ENCODE assay signal across 20 cellular contexts in the genomic region with DNA sequence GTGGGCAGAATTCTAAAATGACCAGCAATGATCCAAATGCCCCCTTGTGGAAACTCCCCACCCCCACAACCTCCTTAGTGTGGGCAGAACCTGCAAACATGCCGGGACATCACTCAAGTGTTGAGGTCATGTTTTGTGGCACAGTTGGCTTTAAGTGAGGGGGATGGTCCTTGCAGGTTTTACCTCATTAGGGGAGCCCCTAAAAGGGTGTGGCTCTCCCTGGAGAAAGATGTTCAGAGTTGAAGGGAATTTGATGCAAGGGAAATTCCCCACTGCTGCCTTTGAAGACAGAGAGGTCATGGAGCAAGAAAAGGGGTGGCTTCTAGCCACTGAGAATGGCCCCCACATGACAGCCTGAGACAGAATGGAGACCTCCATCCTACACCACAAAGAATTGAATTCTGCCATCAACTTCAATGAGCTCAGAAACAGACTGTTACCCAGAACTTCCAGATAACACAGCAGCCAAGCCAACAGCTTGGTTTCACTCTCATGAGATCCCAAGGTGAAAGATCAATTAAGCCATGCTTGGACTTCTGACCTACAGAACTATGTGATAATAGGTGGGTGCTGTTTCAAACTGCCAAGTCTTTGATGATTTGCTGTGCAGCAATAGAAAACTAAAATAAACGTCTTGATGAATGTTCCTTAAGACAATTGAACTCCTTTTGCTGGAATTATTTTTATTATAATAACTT.
DNase-seq lines count a peak whose midpoint lies in the region; ATAC-seq and TF ChIP-seq lines count a peak whose summit lies in the region.
"Had no signal": no experiment of that assay in that cellular context is flagged by ENCODE, and none has a peak within 500 bp of the region (broad histone marks: within the 10 kb centered on the region; RNA-seq: fewer than 3 reads in every experiment).

No MANE protein-coding gene starts in this region.

- no peak overlapping the region for H3K27ac Mint-ChIP-seq in activated CD4-positive, alpha-beta T cell treated with anti-CD3 and anti-CD28 coated beads for 36 hours
- no peak overlapping the region for H3K27ac Mint-ChIP-seq in neural progenitor cell
- H3K27ac Mint-ChIP-seq: activated B cell treated with CpG ODN at 0.5 μM for 24 hours, endodermal cell had no signal

- H2AFZ ChIP-seq in neural progenitor cell (replicated peaks) = no peak overlapping the region

- no peaks in the 10 kb centered on the region for H3K79me2 ChIP-seq in neural progenitor cell (ENCODE audit: low read depth)

- peaks cover 13% of the 10 kb centered on the region for H3K4me1 ChIP-seq in neural progenitor cell
- H3K4me1 ChIP-seq: BLaER1 treated with 17β-estradiol and CSF1 and Interleukin-3, amounts not matched to agents 10 nM and 100 nM; spleen; transverse colon had no signal

- intact Hi-C loops in activated CD4-positive, alpha-beta T cell treated with anti-CD3 and anti-CD28 coated beads for 36 hours (cut with DNase I, micrococcal nuclease) = no loop called here

- no peak overlapping the region for H3K4me2 ChIP-seq in neural progenitor cell
- H3K4me2 ChIP-seq: BLaER1 treated with 17β-estradiol and CSF1 and Interleukin-3, amounts not matched to agents 10 nM and 100 nM had no signal

- H3K36me3 Mint-ChIP-seq in activated CD4-positive, alpha-beta T cell treated with anti-CD3 and anti-CD28 coated beads for 36 hours (ENCODE audit: low read depth) = no peaks in the 10 kb centered on the region
- no peaks in the 10 kb centered on the region for H3K36me3 Mint-ChIP-seq in neural progenitor cell

- peak; percentile 19 for ATAC-seq in activated CD4-positive, alpha-beta T cell treated with anti-CD3 and anti-CD28 coated beads for 36 hours
- peak; percentile 47 for ATAC-seq in GM21381 (IDR thresholded peaks at IDR 0.05; ENCODE audit: unreplicated experiment)
- ATAC-seq in HG03442 (IDR thresholded peaks at IDR 0.05; ENCODE audit: unreplicated experiment) = peak; percentile 44
- ATAC-seq in GM19455 (IDR thresholded peaks at IDR 0.05; ENCODE audit: unreplicated experiment) = no peak
- ATAC-seq: HCT116, left ventricle myocardium superior had no signal

- no peaks in the 10 kb centered on the region for H3K9me3 ChIP-seq in neural progenitor cell (ENCODE audit: low read depth)
- H3K9me3 ChIP-seq: neutrophil, transverse colon had no signal

- peaks cover 21% of the 10 kb centered on the region for H3K27me3 Mint-ChIP-seq in activated CD4-positive, alpha-beta T cell treated with anti-CD3 and anti-CD28 coated beads for 36 hours
- H3K27me3 Mint-ChIP-seq in neural progenitor cell (ENCODE audit: insufficient read depth, low read depth) = peaks cover 7% of the 10 kb centered on the region

- H4K20me1 ChIP-seq in neural progenitor cell (ENCODE audit: low read depth) = no peaks in the 10 kb centered on the region
- H4K20me1 ChIP-seq: BLaER1 treated with 17β-estradiol and CSF1 and Interleukin-3, amounts not matched to agents 10 nM and 100 nM had no signal

- H3K4me3 Mint-ChIP-seq in activated CD4-positive, alpha-beta T cell treated with anti-CD3 and anti-CD28 coated beads for 36 hours = no peak overlapping the region
- no peak overlapping the region for H3K4me3 Mint-ChIP-seq in neural progenitor cell
- H3K4me3 Mint-ChIP-seq: activated B cell treated with CpG ODN at 0.5 μM for 24 hours; activated naive CD4-positive, alpha-beta T cell treated with anti-CD3 and anti-CD28 coated beads for 36 hours; endodermal cell had no signal

- no peak overlapping the region for H3K9ac ChIP-seq in neural progenitor cell
- H3K9ac ChIP-seq: BLaER1 treated with 17β-estradiol and CSF1 and Interleukin-3, amounts not matched to agents 10 nM and 100 nM had no signal

- CTCF ChIA-PET in activated CD4-positive, alpha-beta T cell treated with anti-CD3 and anti-CD28 coated beads for 36 hours (lab: Charles Lee) = no interaction called here

- no peaks in the 10 kb centered on the region for H3K27me3 ChIP-seq in neural progenitor cell
- H3K27me3 ChIP-seq: BLaER1 treated with 17β-estradiol and CSF1 and Interleukin-3, amounts not matched to agents 10 nM and 100 nM; neutrophil; spleen; transverse colon had no signal

- H3K9me3 Mint-ChIP-seq in activated CD4-positive, alpha-beta T cell treated with anti-CD3 and anti-CD28 coated beads for 36 hours (ENCODE audit: low read depth) = peaks cover 1% of the 10 kb centered on the region
- peaks cover 3% of the 10 kb centered on the region for H3K9me3 Mint-ChIP-seq in neural progenitor cell
- H3K9me3 Mint-ChIP-seq: activated naive CD4-positive, alpha-beta T cell treated with anti-CD3 and anti-CD28 coated beads for 36 hours; endodermal cell had no signal

- H3K4me1 Mint-ChIP-seq in activated CD4-positive, alpha-beta T cell treated with anti-CD3 and anti-CD28 coated beads for 36 hours = no peaks in the 10 kb centered on the region
- no peaks in the 10 kb centered on the region for H3K4me1 Mint-ChIP-seq in neural progenitor cell
- H3K4me1 Mint-ChIP-seq: activated B cell treated with CpG ODN at 0.5 μM for 24 hours, endodermal cell had no signal

- H3K36me3 ChIP-seq in neural progenitor cell = no peaks in the 10 kb centered on the region
- H3K36me3 ChIP-seq: BLaER1 treated with 17β-estradiol and CSF1 and Interleukin-3, amounts not matched to agents 10 nM and 100 nM; neutrophil; spleen; transverse colon had no signal

- peak; percentile 28 for DNase-seq in activated CD4-positive, alpha-beta T cell treated with anti-CD3 and anti-CD28 coated beads for 36 hours
- no peak for DNase-seq in activated CD4-positive, alpha-beta T cell treated with anti-CD3 and anti-CD28 coated beads, Interleukin-2, amount 50 U/mL, for 1 hour
- DNase-seq in neural progenitor cell (ENCODE audit: low spot score) = no peak
- no peak for DNase-seq in activated gamma-delta T cell (lab: John Stamatoyannopoulos, UW)
- no peak for DNase-seq in Kasumi-1 (lab: John Stamatoyannopoulos, UW)
- DNase-seq: activated B cell treated with CpG ODN at 0.5 μM for 24 hours; activated CD8-positive, alpha-beta memory T cell treated with anti-CD3 and anti-CD28 coated beads, Interleukin-2, amount 50 U/mL, for 48 hours; activated naive CD4-positive, alpha-beta T cell treated with anti-CD3 and anti-CD28 coated beads for 36 hours; endodermal cell; left ventricle myocardium superior; NCI-H2029 treated with DMSO at 0.1 percent for 48 hours; Right ventricle myocardium superior; spleen; transverse colon had no signal

- TF ChIP-seq CTCF in neural progenitor cell (IDR thresholded peaks at IDR 0.05) = peak; percentile 8

- no peak overlapping the region for H3K4me3 ChIP-seq in neural progenitor cell
- H3K4me3 ChIP-seq: BLaER1 treated with 17β-estradiol and CSF1 and Interleukin-3, amounts not matched to agents 10 nM and 100 nM; spleen; transverse colon had no signal

- no peaks in the 10 kb centered on the region for H3F3A ChIP-seq in neural progenitor cell (ENCODE audit: low read depth)

- no peak overlapping the region for H3K27ac ChIP-seq in neural progenitor cell
- H3K27ac ChIP-seq: BLaER1 treated with 17β-estradiol and CSF1 and Interleukin-3, amounts not matched to agents 10 nM and 100 nM; neutrophil; spleen; transverse colon had no signal

- POLR2A ChIA-PET in activated CD4-positive, alpha-beta T cell treated with anti-CD3 and anti-CD28 coated beads for 36 hours (lab: Charles Lee) = no interaction called here
